Comparison of ENCODE assay signal across 8 cellular contexts in the genomic region with DNA sequence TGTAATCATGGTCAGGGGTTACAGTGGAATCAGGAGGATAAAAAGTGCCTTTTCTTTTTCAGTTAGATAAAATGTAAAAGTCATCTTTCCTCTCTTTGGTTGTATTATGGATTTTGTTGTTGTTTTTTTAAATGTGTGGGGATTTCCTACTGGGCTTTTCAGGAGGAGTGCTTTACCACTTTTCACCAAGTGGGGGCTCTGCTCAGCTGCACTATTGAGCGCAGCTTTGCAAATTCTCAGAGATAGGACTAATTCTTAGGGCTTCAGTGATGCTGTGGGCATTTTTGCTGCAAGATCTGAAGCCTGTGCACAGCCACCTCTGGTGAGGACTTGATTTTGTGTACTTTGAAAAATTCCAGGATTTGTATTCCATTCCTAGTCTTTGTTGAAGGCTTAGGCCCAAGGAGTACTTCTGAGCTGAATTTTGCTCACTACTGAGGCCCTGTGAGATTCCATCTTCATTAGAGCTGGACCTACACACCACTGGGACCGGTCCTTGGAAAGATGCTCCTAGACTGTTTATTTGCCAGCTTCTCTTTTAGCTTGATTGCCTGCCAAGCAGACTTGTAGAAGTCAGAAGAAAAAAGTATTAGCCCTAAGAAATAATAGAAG. TPM values are rescaled to one million over a fixed set of nuclear protein-coding genes. Genes with fewer than 3 reads are reported as not detected.
DNase-seq lines count a peak whose midpoint lies in the region; ATAC-seq and TF ChIP-seq lines count a peak whose summit lies in the region.

No MANE protein-coding gene starts in this region.

- H3K9me3 Mint-ChIP-seq in CD14-positive monocyte, result peaks cover 0 to 6% (median 3%) of the 10 kb centered on the region in 7 donors
- no peaks in the 10 kb centered on the region for H3K9me3 Mint-ChIP-seq in GM23338
- no peaks in the 10 kb centered on the region for H3K9me3 Mint-ChIP-seq in natural killer cell

- H3F3A ChIP-seq in GM23338 (replicated peaks; ENCODE audit: low read depth), result peaks cover 11% of the 10 kb centered on the region; the same call in 1 of the 2 replicates

- TF ChIP-seq CTCF in CD14-positive monocyte (IDR thresholded peaks at IDR 0.05) (peak; percentile 63), GM23338 (conservative IDR thresholded peaks at IDR 0.05; ENCODE audit: low read depth in 2 of 2) (peak; percentile 71 to 89), kidney epithelial cell (IDR thresholded peaks at IDR 0.05; ENCODE audit: insufficient read depth, low read length, poor library complexity, severe bottlenecking) (peak; percentile 62), natural killer cell (IDR thresholded peaks at IDR 0.05) (no peak)

- H3K4me1 Mint-ChIP-seq in CD14-positive monocyte (peaks cover 15% of the 10 kb centered on the region), GM23338 (peaks cover 9% of the 10 kb centered on the region), natural killer cell (peaks cover 19 to 21% of the 10 kb centered on the region in 2 donors)

- peaks cover 2% of the 10 kb centered on the region for H3K4me1 ChIP-seq in GM23338 (ENCODE audit: insufficient read depth)

- H4K20me1 ChIP-seq in GM23338 (replicated peaks; ENCODE audit: insufficient read depth), result no peaks in the 10 kb centered on the region; the same call in 1 of the 2 replicates

- H3K4me3 Mint-ChIP-seq in CD14-positive monocyte (no peak overlapping the region), GM23338 (no peak overlapping the region), natural killer cell (no peak overlapping the region)

- H3K4me2 ChIP-seq in GM23338, result no peak overlapping the region

- peaks cover 3% of the 10 kb centered on the region for H3K79me2 ChIP-seq in GM23338 (replicated peaks; ENCODE audit: insufficient read depth)

- H3K36me3 ChIP-seq in GM23338 (ENCODE audit: insufficient read depth) (no peaks in the 10 kb centered on the region), kidney epithelial cell (ENCODE audit: control insufficient read depth, insufficient read depth, low read length) (no peaks in the 10 kb centered on the region)

- no peaks in the 10 kb centered on the region for H3K9me2 ChIP-seq in GM23338 (ENCODE audit: insufficient read depth)

- H3K27me3 Mint-ChIP-seq in CD14-positive monocyte (ENCODE audit: low read depth in 3 of 3) (peaks cover 17 to 27% (median 27%) of the 10 kb centered on the region in 3 donors), GM23338 (ENCODE audit: insufficient read depth, low read depth, poor library complexity) (peaks cover 18% of the 10 kb centered on the region), natural killer cell (ENCODE audit: low read depth in 2 of 2) (no peaks in the 10 kb centered on the region)

- ATAC-seq in GM23338, result no peak
- no peak for ATAC-seq in natural killer cell
- no peak for ATAC-seq in HG03159 (IDR thresholded peaks at IDR 0.05; ENCODE audit: unreplicated experiment)

- no peak overlapping the region for H3K27ac Mint-ChIP-seq in CD14-positive monocyte
- no peak overlapping the region for H3K27ac Mint-ChIP-seq in GM23338
- H3K27ac Mint-ChIP-seq in natural killer cell, result no peak overlapping the region

- H3K4me3 ChIP-seq in GM23338 (no peak overlapping the region), kidney epithelial cell (ENCODE audit: low read depth, low read length) (no peak overlapping the region)

- H3K27me3 ChIP-seq in GM23338 (ENCODE audit: insufficient read depth) (peaks cover 21% of the 10 kb centered on the region), kidney epithelial cell (ENCODE audit: control insufficient read depth, insufficient read depth, low read length) (no peaks in the 10 kb centered on the region)

- DNase-seq in CD14-positive monocyte (ENCODE audit: low spot score) (no peak), GM23338 (ENCODE audit: low spot score) (peak; percentile 76), kidney epithelial cell (ENCODE audit: low read depth) (no peak), NCI-H1930 (lab: John Stamatoyannopoulos, UW) (no peak), GM19238 (ENCODE audit: insufficient read length, low spot score) (no peak), natural killer cell (no peak)
- DNase-seq in activated CD4-positive, alpha-beta T cell treated with anti-CD3 and anti-CD28 coated beads, Interleukin-2, amount 50 U/mL, for 48 hours, result peak; percentile 26 to 38

- H3K27ac ChIP-seq in GM23338 (ENCODE audit: low read depth), result no peak overlapping the region

- intact Hi-C loops in CD14-positive monocyte (cut with micrococcal nuclease), result no loop called here
- intact Hi-C loops in natural killer cell (cut with micrococcal nuclease), result no loop called here

- peaks cover 0 to 5% of the 10 kb centered on the region in 2 donors for H3K36me3 Mint-ChIP-seq in CD14-positive monocyte
- no peaks in the 10 kb centered on the region for H3K36me3 Mint-ChIP-seq in GM23338 (ENCODE audit: low read depth)
- no peaks in the 10 kb centered on the region for H3K36me3 Mint-ChIP-seq in natural killer cell

- H2AFZ ChIP-seq in GM23338, result no peak overlapping the region

TF ChIP-seq in GM23338, 12 proteins besides CTCF, POLR2A, EP300 and RAD21:
- TF ChIP-seq JUNB (IDR thresholded peaks at IDR 0.05; ENCODE audit: unreplicated experiment) (no peak), ZNF331 (CRISPR knock-in tag; IDR thresholded peaks at IDR 0.05; ENCODE audit: low read depth) (no peak), EZH2phosphoT487 (IDR thresholded peaks at IDR 0.05; ENCODE audit: unreplicated experiment) (no peak), POLR2AphosphoS5 (IDR thresholded peaks at IDR 0.05; ENCODE audit: low read depth) (no peak)

RNA-seq across cellular contexts. Expression of a gene that starts 7.5 kb away (rescaled TPM):
- polyA plus RNA-seq in CD14-positive monocyte, result 1 to 10 TPM; 4.3 to 5.4 TPM
- total RNA-seq in GM23338 (2014; rRNA removed; shearing (Covaris generic)), result 40.8 and 68.3 TPM in 2 replicates
- 20.1 and 23.0 TPM in 2 replicates for polyA plus RNA-seq in GM23338 (2016; fragmentation: Nextera tagmentation; extraction: Ambion mirVana)
- 39.9 and 46.7 TPM in 2 replicates for total RNA-seq in kidney epithelial cell
- total RNA-seq in natural killer cell, result 10 to 100 TPM; 22.5 to 31.3 (median 23.0) TPM

Comparison
In these comparisons a context has a peak if more than half of its experiments do, and no peak if none do; other contexts are left out.
1. DNase-seq: peak in GM23338 (single experiment) and activated CD4-positive, alpha-beta T cell treated with anti-CD3 and anti-CD28 coated beads, Interleukin-2, amount 50 U/mL, for 48 hours (2 of 2); none in CD14-positive monocyte (single experiment), kidney epithelial cell (single experiment), NCI-H1930 (0 of 2), GM19238 (single experiment) and natural killer cell (single experiment).